ENCODE assay signal across 3 cellular contexts in the genomic region with DNA sequence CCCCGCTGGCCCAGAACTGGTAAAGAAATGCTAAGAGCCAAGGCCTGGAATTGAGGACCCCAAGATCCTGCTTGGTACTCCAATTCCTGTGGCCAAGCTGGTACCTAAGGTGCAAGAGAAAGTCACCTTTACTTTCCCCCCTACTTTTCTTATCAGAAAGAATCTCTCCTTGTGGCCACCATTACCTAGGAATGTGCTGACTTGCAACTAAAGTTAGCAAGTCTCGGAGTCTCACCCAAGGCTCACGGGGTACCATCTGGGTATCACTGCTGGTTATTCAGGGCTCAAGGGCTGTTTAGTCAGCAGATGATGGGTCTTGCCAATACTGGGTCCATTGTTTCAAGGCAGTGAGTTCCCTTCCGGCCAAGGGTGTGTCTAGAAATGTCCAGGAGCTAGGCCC.
TF ChIP-seq lines count a peak whose summit lies in the region.

No MANE protein-coding gene starts in this region.

TF ChIP-seq in HepG2, 621 proteins besides CTCF, POLR2A, EP300 and RAD21:
- peak; percentile 40; the same call in 1 of the 2 replicates for TF ChIP-seq MAFF (IDR thresholded peaks at IDR 0.05; ENCODE audit: low read depth, low read length)
- peak; percentile 46 to 50; a peak in 3 of 4 replicates for TF ChIP-seq MAFK (conservative IDR thresholded peaks at IDR 0.05 in 1 of 2, IDR thresholded peaks at IDR 0.05 in 1 of 2; ENCODE audit: low read length in 2 of 2)
- TF ChIP-seq, protein P1, sequence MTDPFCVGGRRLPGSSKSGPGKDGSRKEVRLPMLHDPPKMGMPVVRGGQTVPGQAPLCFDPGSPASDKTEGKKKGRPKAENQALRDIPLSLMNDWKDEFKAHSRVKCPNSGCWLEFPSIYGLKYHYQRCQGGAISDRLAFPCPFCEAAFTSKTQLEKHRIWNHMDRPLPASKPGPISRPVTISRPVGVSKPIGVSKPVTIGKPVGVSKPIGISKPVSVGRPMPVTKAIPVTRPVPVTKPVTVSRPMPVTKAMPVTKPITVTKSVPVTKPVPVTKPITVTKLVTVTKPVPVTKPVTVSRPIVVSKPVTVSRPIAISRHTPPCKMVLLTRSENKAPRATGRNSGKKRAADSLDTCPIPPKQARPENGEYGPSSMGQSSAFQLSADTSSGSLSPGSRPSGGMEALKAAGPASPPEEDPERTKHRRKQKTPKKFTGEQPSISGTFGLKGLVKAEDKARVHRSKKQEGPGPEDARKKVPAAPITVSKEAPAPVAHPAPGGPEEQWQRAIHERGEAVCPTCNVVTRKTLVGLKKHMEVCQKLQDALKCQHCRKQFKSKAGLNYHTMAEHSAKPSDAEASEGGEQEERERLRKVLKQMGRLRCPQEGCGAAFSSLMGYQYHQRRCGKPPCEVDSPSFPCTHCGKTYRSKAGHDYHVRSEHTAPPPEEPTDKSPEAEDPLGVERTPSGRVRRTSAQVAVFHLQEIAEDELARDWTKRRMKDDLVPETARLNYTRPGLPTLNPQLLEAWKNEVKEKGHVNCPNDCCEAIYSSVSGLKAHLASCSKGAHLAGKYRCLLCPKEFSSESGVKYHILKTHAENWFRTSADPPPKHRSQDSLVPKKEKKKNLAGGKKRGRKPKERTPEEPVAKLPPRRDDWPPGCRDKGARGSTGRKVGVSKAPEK (CRISPR knock-in tag; IDR thresholded peaks at IDR 0.05; ENCODE audit: borderline replicate concordance): no peak
TF ChIP-seq in HepG2: peak in this region for 2.

TF ChIP-seq in IMR-90, 13 proteins besides CTCF, POLR2A, EP300 and RAD21:
- TF ChIP-seq, protein P2, sequence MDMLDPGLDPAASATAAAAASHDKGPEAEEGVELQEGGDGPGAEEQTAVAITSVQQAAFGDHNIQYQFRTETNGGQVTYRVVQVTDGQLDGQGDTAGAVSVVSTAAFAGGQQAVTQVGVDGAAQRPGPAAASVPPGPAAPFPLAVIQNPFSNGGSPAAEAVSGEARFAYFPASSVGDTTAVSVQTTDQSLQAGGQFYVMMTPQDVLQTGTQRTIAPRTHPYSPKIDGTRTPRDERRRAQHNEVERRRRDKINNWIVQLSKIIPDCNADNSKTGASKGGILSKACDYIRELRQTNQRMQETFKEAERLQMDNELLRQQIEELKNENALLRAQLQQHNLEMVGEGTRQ (IDR thresholded peaks at IDR 0.05; ENCODE audit: low read depth, low read length): no peak
- 0 out of 2 replicates have a peak, but pooled peaks have one; percentile 11 for TF ChIP-seq MAFK (IDR thresholded peaks at IDR 0.05; ENCODE audit: low read depth, low read length)

TF ChIP-seq in K562, 482 proteins besides CTCF, POLR2A, EP300 and RAD21:
- TF ChIP-seq PHTF2 (CRISPR knock-in tag; IDR thresholded peaks at IDR 0.05) (no peak), DMBX1 (CRISPR knock-in tag; IDR thresholded peaks at IDR 0.05; ENCODE audit: borderline replicate concordance) (no peak), C11orf30 (IDR thresholded peaks at IDR 0.05; ENCODE audit: low read depth) (peak; percentile 37), MAFG (tag; conservative IDR thresholded peaks at IDR 0.05) (0 out of 2 replicates have a peak, but pooled peaks have one; percentile 26), MAFF (IDR thresholded peaks at IDR 0.05; ENCODE audit: low read length) (peak; percentile 7; the same call in 1 of the 2 replicates), ZNF316 (IDR thresholded peaks at IDR 0.05) (peak; percentile 44; the same call in 1 of the 2 replicates), MECOM (CRISPR knock-in tag; IDR thresholded peaks at IDR 0.05) (no peak), TAF1 (IDR thresholded peaks at IDR 0.05; ENCODE audit: control insufficient read depth, extremely low read depth, insufficient read depth, low read length, severe bottlenecking) (no peak)
